In genomic region chr12:122057769-122058168, GRCh38 we compare ENCODE assay signal across 31 cellular contexts.
"Had no signal": no experiment of that assay in that cellular context is flagged by ENCODE, and none has a peak within 500 bp of the region (broad histone marks: within the 10 kb centered on the region; RNA-seq: fewer than 3 reads in every experiment).

No MANE protein-coding gene starts in this region.

- H3K36me3 Mint-ChIP-seq: activated CD8-positive, alpha-beta memory T cell treated with anti-CD3 and anti-CD28 coated beads, Interleukin-2, amount 10 ng/mL, durations not matched to agents 7 days and 5 days; activated naive CD8-positive, alpha-beta T cell had no signal

- ATAC-seq: activated CD8-positive, alpha-beta memory T cell treated with anti-CD3 and anti-CD28 coated beads, Interleukin-2, amount 10 ng/mL, durations not matched to agents 7 days and 5 days; activated naive CD8-positive, alpha-beta T cell treated with anti-CD3 and anti-CD28 coated beads, Interleukin-2, amount 50 U/mL, for 24 hours; PC-3; Right ventricle myocardium inferior had no signal

- H3K27ac Mint-ChIP-seq: activated CD4-positive, alpha-beta memory T cell treated with anti-CD3 and anti-CD28 coated beads, Interleukin-2, amount 10 ng/mL, durations not matched to agents 7 days and 5 days; activated CD8-positive, alpha-beta memory T cell treated with anti-CD3 and anti-CD28 coated beads, Interleukin-2, amount 10 ng/mL, durations not matched to agents 7 days and 5 days; activated naive CD4-positive, alpha-beta T cell treated with anti-CD3 and anti-CD28 coated beads, Interleukin-2, amount 10 ng/mL, durations not matched to agents 7 days and 5 days; activated naive CD8-positive, alpha-beta T cell; activated naive CD8-positive, alpha-beta T cell treated with anti-CD3 and anti-CD28 coated beads, Interleukin-2, amount 50 U/mL, for 24 hours had no signal

- H3K4me3 Mint-ChIP-seq: activated CD4-positive, alpha-beta memory T cell treated with anti-CD3 and anti-CD28 coated beads, Interleukin-2, amount 10 ng/mL, durations not matched to agents 7 days and 5 days; activated CD8-positive, alpha-beta memory T cell treated with anti-CD3 and anti-CD28 coated beads, Interleukin-2, amount 10 ng/mL, durations not matched to agents 7 days and 5 days; activated naive CD4-positive, alpha-beta T cell treated with anti-CD3 and anti-CD28 coated beads, Interleukin-2, amount 10 ng/mL, durations not matched to agents 7 days and 5 days; activated naive CD8-positive, alpha-beta T cell; activated naive CD8-positive, alpha-beta T cell treated with anti-CD3 and anti-CD28 coated beads, Interleukin-2, amount 50 U/mL, for 24 hours; brain had no signal

- H3K27ac ChIP-seq: Peyer's patch, VCaP had no signal

- H3K27me3 ChIP-seq: Peyer's patch had no signal

- DNase-seq: activated CD4-positive, alpha-beta memory T cell treated with anti-CD3 and anti-CD28 coated beads, Interleukin-2, amount 10 ng/mL, durations not matched to agents 7 days and 5 days; activated CD4-positive, alpha-beta T cell treated with anti-CD3 and anti-CD28 coated beads for 1 hour; activated CD4-positive, alpha-beta T cell treated with anti-CD3 and anti-CD28 coated beads for 48 hours; activated CD4-positive, CD25-positive, alpha-beta regulatory T cell; activated CD8-positive, alpha-beta memory T cell treated with anti-CD3 and anti-CD28 coated beads for 24 hours; activated CD8-positive, alpha-beta memory T cell treated with anti-CD3 and anti-CD28 coated beads, Interleukin-2, amount 10 ng/mL, durations not matched to agents 7 days and 5 days; activated CD8-positive, alpha-beta memory T cell treated with anti-CD3 and anti-CD28 coated beads, Interleukin-2, amount 50 U/mL, for 48 hours; activated effector memory CD4-positive, alpha-beta T cell treated with Interleukin-2 at 50 U/mL for 16 hours; activated naive CD4-positive, alpha-beta T cell treated with anti-CD3 and anti-CD28 coated beads, Interleukin-2, amount 10 ng/mL, durations not matched to agents 7 days and 5 days; activated naive CD8-positive, alpha-beta T cell treated with anti-CD3 and anti-CD28 coated beads, Interleukin-2, amount 50 U/mL, for 24 hours; activated T-cell treated with anti-CD3 and anti-CD28 coated beads, Interleukin-2, amount 50 U/mL, for 48 hours; anterior cingulate cortex; caudate nucleus; NCI-H1092 treated with DMSO at 0.1 percent for 48 hours; NCI-H1417 treated with DMSO at 0.1 percent for 48 hours; NCI-H187 treated with DMSO at 0.1 percent for 48 hours; NCI-H2081; NCI-H226; NCI-H524 treated with DMSO at 0.1 percent for 48 hours; Peyer's patch; RPMI8226; SIG-M5; SW 1271; T-helper 1 cell; T-helper 2 cell; T-helper 9 cell had no signal

- H3K36me3 ChIP-seq: Peyer's patch had no signal

- H3K9me3 Mint-ChIP-seq: activated CD4-positive, alpha-beta memory T cell treated with anti-CD3 and anti-CD28 coated beads, Interleukin-2, amount 10 ng/mL, durations not matched to agents 7 days and 5 days; activated naive CD4-positive, alpha-beta T cell treated with anti-CD3 and anti-CD28 coated beads, Interleukin-2, amount 10 ng/mL, durations not matched to agents 7 days and 5 days; activated naive CD8-positive, alpha-beta T cell treated with anti-CD3 and anti-CD28 coated beads, Interleukin-2, amount 50 U/mL, for 24 hours; brain had no signal

- H3K27me3 Mint-ChIP-seq: activated CD4-positive, alpha-beta memory T cell treated with anti-CD3 and anti-CD28 coated beads, Interleukin-2, amount 10 ng/mL, durations not matched to agents 7 days and 5 days; activated CD8-positive, alpha-beta memory T cell treated with anti-CD3 and anti-CD28 coated beads, Interleukin-2, amount 10 ng/mL, durations not matched to agents 7 days and 5 days; activated naive CD4-positive, alpha-beta T cell treated with anti-CD3 and anti-CD28 coated beads, Interleukin-2, amount 10 ng/mL, durations not matched to agents 7 days and 5 days; activated naive CD8-positive, alpha-beta T cell; activated naive CD8-positive, alpha-beta T cell treated with anti-CD3 and anti-CD28 coated beads, Interleukin-2, amount 50 U/mL, for 24 hours; brain had no signal

- H3K9me3 ChIP-seq: Peyer's patch had no signal

- H3K4me3 ChIP-seq: Peyer's patch had no signal
